In genomic region chr10:125845617-125846016, GRCh38 we compare ENCODE assay signal across 25 cellular contexts. TPM values are rescaled to one million over a fixed set of nuclear protein-coding genes. Genes with fewer than 3 reads are reported as not detected.
DNase-seq lines count a peak whose midpoint lies in the region; ATAC-seq and TF ChIP-seq lines count a peak whose summit lies in the region.
"Had no signal": no experiment of that assay in that cellular context is flagged by ENCODE, and none has a peak within 500 bp of the region (broad histone marks: within the 10 kb centered on the region; RNA-seq: fewer than 3 reads in every experiment).

No MANE protein-coding gene starts in this region.

- H3K27me3 ChIP-seq in left ventricle myocardium inferior (ENCODE audit: low read depth) (no peaks in the 10 kb centered on the region), aorta (ENCODE audit: control insufficient read depth in 1 of 2, insufficient read depth in 2 of 2, low read length in 1 of 2) (no peaks in the 10 kb centered on the region)
- H3K27me3 ChIP-seq: BE2C; BLaER1 treated with 17β-estradiol and CSF1 and Interleukin-3, amounts not matched to agents 10 nM and 100 nM had no signal

- peaks cover 54% of the 10 kb centered on the region for H3K36me3 Mint-ChIP-seq in nephron progenitor cell (ENCODE audit: low read depth)

- ATAC-seq in Right ventricle myocardium inferior (peak; percentile 6), aorta (ENCODE audit: low FRiP score) (peak; percentile 13), GM19324 (IDR thresholded peaks at IDR 0.05; ENCODE audit: low FRiP score, unreplicated experiment) (no peak), HG02870 (IDR thresholded peaks at IDR 0.05; ENCODE audit: unreplicated experiment) (no peak)
- ATAC-seq: A549 had no signal

- H3K27ac ChIP-seq in left ventricle myocardium inferior (replicated peaks) (no peak overlapping the region), caudate nucleus (ENCODE audit: low read depth, low read length) (peak overlapping the region; percentile 47), aorta (ENCODE audit: low read depth in 1 of 2, low read length in 2 of 2) (no peak overlapping the region)
- H3K27ac ChIP-seq: A549; BLaER1 treated with 17β-estradiol and CSF1 and Interleukin-3, amounts not matched to agents 10 nM and 100 nM had no signal

- DNase-seq in Right ventricle myocardium inferior (ENCODE audit: missing footprints) (no peak), left ventricle myocardium inferior (no peak), caudate nucleus (lab: John Stamatoyannopoulos, UW) (peak in 2 of 61 donors; percentile 5 to 11), nephron progenitor cell (no peak), aorta (no peak), T-helper 1 cell (no peak)
- DNase-seq: 8988T; ACHN; AML-193; BE2C; CD4-positive, alpha-beta T cell; CD8-positive, alpha-beta memory T cell; DMS 273 treated with DMSO at 0.1 percent for 48 hours; DMS79; EL; GDM1; GOT3; HFFc6 had no signal

- no peak overlapping the region for H3K4me3 Mint-ChIP-seq in nephron progenitor cell
- H3K4me3 Mint-ChIP-seq: CD14-positive monocyte; CD4-positive, alpha-beta T cell; CD8-positive, alpha-beta memory T cell; HFFc6 had no signal

- no peaks in the 10 kb centered on the region for H3K27me3 Mint-ChIP-seq in nephron progenitor cell (ENCODE audit: low read depth, poor library complexity)
- H3K27me3 Mint-ChIP-seq: CD4-positive, alpha-beta T cell; CD8-positive, alpha-beta memory T cell had no signal

- H3K27ac Mint-ChIP-seq in nephron progenitor cell, result peak overlapping the region; percentile 96
- H3K27ac Mint-ChIP-seq: CD14-positive monocyte; CD4-positive, alpha-beta T cell; HFFc6 had no signal

- H3K9me3 Mint-ChIP-seq in nephron progenitor cell, result peaks cover 3% of the 10 kb centered on the region
- H3K9me3 Mint-ChIP-seq: CD14-positive monocyte; CD4-positive, alpha-beta T cell; CD8-positive, alpha-beta memory T cell; HFFc6 had no signal

- no peak for TF ChIP-seq CTCF in left ventricle myocardium inferior (IDR thresholded peaks at IDR 0.05; ENCODE audit: borderline replicate concordance)
- TF ChIP-seq CTCF in nephron progenitor cell (IDR thresholded peaks at IDR 0.05), result no peak

- no peak overlapping the region for H3K4me3 ChIP-seq in left ventricle myocardium inferior
- H3K4me3 ChIP-seq in aorta (ENCODE audit: low read length in 2 of 2), result no peak overlapping the region
- H3K4me3 ChIP-seq: A549; BLaER1 treated with 17β-estradiol and CSF1 and Interleukin-3, amounts not matched to agents 10 nM and 100 nM; GM12878; HAP-1 had no signal

- H3K4me1 ChIP-seq in left ventricle myocardium inferior (peaks cover 26% of the 10 kb centered on the region), aorta (ENCODE audit: control insufficient read depth in 1 of 2, insufficient read depth in 2 of 2, low read length in 2 of 2) (no peaks in the 10 kb centered on the region)
- H3K4me1 ChIP-seq: BE2C, HAP-1 had no signal

- WGBS in aorta, 2 donors, result 89 to 91% methylated on average over 11 of the region's 11 CpGs

- no peaks in the 10 kb centered on the region for H3K4me1 Mint-ChIP-seq in nephron progenitor cell
- H3K4me1 Mint-ChIP-seq: CD14-positive monocyte had no signal

- H3K36me3 ChIP-seq in left ventricle myocardium inferior, result peaks cover 66% of the 10 kb centered on the region
- H3K36me3 ChIP-seq in aorta (ENCODE audit: control insufficient read depth in 1 of 2, insufficient read depth in 2 of 2, low read length in 1 of 2), result peaks cover 3 to 6% of the 10 kb centered on the region in 2 donors

- intact Hi-C loops in Right ventricle myocardium inferior (cut with DNase I), result no loop called here
- intact Hi-C loops in left ventricle myocardium inferior (cut with micrococcal nuclease), result no loop called here
- intact Hi-C loops in aorta (cut with DNase I), result no loop called here

- H3K9me3 ChIP-seq in left ventricle myocardium inferior (replicated peaks), result no peaks in the 10 kb centered on the region
- no peaks in the 10 kb centered on the region for H3K9me3 ChIP-seq in aorta (ENCODE audit: control insufficient read depth, low read length)
- H3K9me3 ChIP-seq: A549; BE2C; BLaER1 treated with 17β-estradiol and CSF1 and Interleukin-3, amounts not matched to agents 10 nM and 100 nM; HAP-1 had no signal

RNA-seq across cellular contexts. Expression of gene BCCIP, which starts 22.3 kb away (rescaled TPM):
- total RNA-seq in Right ventricle myocardium inferior (38.4 TPM), left ventricle myocardium inferior (45.1 TPM), aorta (10 to 100 TPM; 30.5 to 36.1 TPM)
- polyA plus RNA-seq in aorta, result 10 to 100 TPM; 40.7 to 55.0 TPM

RNA-seq across cellular contexts. Expression of gene UROS, which starts 22.6 kb away (rescaled TPM):
- total RNA-seq in Right ventricle myocardium inferior, result 71.8 TPM
- 80.4 TPM for total RNA-seq in left ventricle myocardium inferior
- 10 to 100 TPM; 23.2 to 29.9 TPM for total RNA-seq in aorta
- polyA plus RNA-seq in aorta, result 10 to 100 TPM; 32.9 to 39.1 TPM

RNA-seq across cellular contexts. Expression of gene DHX32, which starts 35.5 kb away (rescaled TPM):
- total RNA-seq in Right ventricle myocardium inferior (42.3 TPM), left ventricle myocardium inferior (46.4 TPM), aorta (10 to 100 TPM; 21.2 to 22.6 TPM)
- polyA plus RNA-seq in aorta, result 10 to 100 TPM in 1 of 2 donors, 1 to 10 TPM in 1; 9.5 to 10.7 TPM

RNA-seq across cellular contexts. Expression of gene FANK1, which starts 50.7 kb away (rescaled TPM):
- total RNA-seq in Right ventricle myocardium inferior, result 0.51 TPM
- total RNA-seq in left ventricle myocardium inferior, result 0.30 TPM
- total RNA-seq in aorta, result 1 to 10 TPM; 1.3 to 1.8 TPM
- 1 to 10 TPM; 1.9 to 6.1 TPM for polyA plus RNA-seq in aorta
- total RNA-seq: GM12878 had no signal
- polyA plus RNA-seq: CD14-positive monocyte; CD8-positive, alpha-beta memory T cell had no signal

Comparison
In these comparisons a context has a peak if more than half of its experiments do, and no peak if none do; other contexts are left out.
1. ATAC-seq: peak in Right ventricle myocardium inferior (single experiment) and aorta (single experiment); none in GM19324 (single experiment) and HG02870 (single experiment).